ENCODE assay signal across 27 cellular contexts in genomic region chr9:69925452-69925851, GRCh38.
"Had no signal": no experiment of that assay in that cellular context is flagged by ENCODE, and none has a peak within 500 bp of the region (broad histone marks: within the 10 kb centered on the region; RNA-seq: fewer than 3 reads in every experiment).

No MANE protein-coding gene starts in this region.

- ATAC-seq: naive thymus-derived CD8-positive, alpha-beta T cell; natural killer cell treated with Interleukin-12 subunit alpha and Interleukin-12 subunit beta and Interleukin-15 and Interleukin-18, amount 100 ng/mL, for 72 hours; right cardiac atrium; right lobe of liver; stimulated activated effector memory CD8-positive, alpha-beta T cell treated with anti-CD3 and anti-CD28 coated beads, Interleukin-12 subunit alpha, Interleukin-12 subunit beta, amount 100 ng/mL, for 72 hours; stimulated activated naive B cell treated with anti-CD40 and anti-IgM and Interleukin-4, amounts not matched to agents 10 μg/mL and 1 μg/mL and 100 μg/mL, for 72 hours had no signal

- H3K4me1 ChIP-seq: parathyroid adenoma, prostate gland, right lobe of liver, stomach, thyroid gland, tibial nerve, upper lobe of left lung, vagina had no signal

- H2AFZ ChIP-seq: parathyroid adenoma had no signal

- DNase-seq: naive B cell; naive thymus-derived CD8-positive, alpha-beta T cell; nephron progenitor cell; nucleus accumbens; posterior cingulate gyrus; right cardiac atrium; right lobe of liver; stimulated activated CD4-positive, alpha-beta T cell treated with anti-CD3 and anti-CD28 coated beads, Interleukin-15, amount 100 ng/mL, for 24 hours; stimulated activated CD4-positive, alpha-beta T cell treated with anti-CD3 and anti-CD28 coated beads, Interleukin-2, amount 100 ng/mL, for 24 hours; stimulated activated CD4-positive, alpha-beta T cell treated with anti-CD3 and anti-CD28 coated beads, Interleukin-2, amount 100 ng/mL, for 48 hours; stimulated activated CD4-positive, alpha-beta T cell treated with anti-CD3 and anti-CD28 coated beads, Interleukin-4, amount 100 ng/mL, for 24 hours; stimulated activated naive B cell treated with anti-CD40 and anti-IgM and Interleukin-4, amounts not matched to agents 10 μg/mL and 1 μg/mL and 100 μg/mL, for 72 hours; stimulated activated naive CD4-positive, alpha-beta T cell treated with Interleukin-2 at 50 U/mL for 16 hours; stomach; thyroid gland; trophoblast cell; upper lobe of left lung had no signal

- H3K79me2 ChIP-seq: parathyroid adenoma had no signal

- H3K27me3 ChIP-seq: right lobe of liver, thyroid gland, tibial nerve, upper lobe of left lung, vagina had no signal

- H3K4me3 ChIP-seq: prostate gland, right lobe of liver, skin epidermis, stomach, thoracic aorta, thyroid gland, tibial nerve, upper lobe of left lung, vagina had no signal

- H3K9me3 ChIP-seq: neutrophil, prostate gland, right lobe of liver, stomach, thoracic aorta, thyroid gland, tibial nerve, upper lobe of left lung, vagina had no signal

- H3K9ac ChIP-seq: parathyroid adenoma had no signal

- H3K27ac ChIP-seq: neutrophil, parathyroid adenoma, prostate gland, right lobe of liver, skin epidermis, stomach, thoracic aorta, thyroid gland, tibial nerve, upper lobe of left lung, vagina had no signal

- FAIRE-seq: urothelium cell line had no signal

- H3K36me3 ChIP-seq: neutrophil, prostate gland, right lobe of liver, stomach, thoracic aorta, thyroid gland, tibial nerve, upper lobe of left lung, vagina had no signal
